Comparison of ENCODE assay signal across 5 cellular contexts in the genomic region with DNA sequence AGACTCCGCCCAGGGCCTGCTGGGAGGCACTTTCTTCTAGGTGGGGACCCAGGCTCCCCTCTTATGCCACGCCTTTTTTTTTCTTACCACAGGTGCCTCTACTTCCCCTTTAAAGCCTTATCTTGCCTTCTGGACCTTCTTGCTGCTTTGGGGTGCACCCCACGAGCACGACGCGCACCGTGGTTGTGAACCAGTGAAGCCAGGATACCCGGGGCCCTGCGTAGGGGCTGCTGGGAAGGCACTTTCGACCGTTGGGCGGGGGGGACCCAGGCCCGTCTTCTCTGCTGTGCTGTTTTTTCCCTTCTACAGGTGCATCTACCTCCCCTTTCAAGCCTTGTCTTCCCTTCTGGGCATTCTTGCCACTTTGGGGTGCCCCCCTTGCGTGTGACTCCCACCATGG.
"Had no signal": no experiment of that assay in that cellular context is flagged by ENCODE, and none has a peak within 500 bp of the region (broad histone marks: within the 10 kb centered on the region; RNA-seq: fewer than 3 reads in every experiment).

No MANE protein-coding gene starts in this region.

- H3K27ac ChIP-seq: HL-60 had no signal

- H3K4me3 ChIP-seq: K562 had no signal

- DNase-seq: IMR-90, KBM-7, KG1 had no signal
